Comparison of ENCODE assay signal across 19 cellular contexts in genomic region chr13:84972907-84973306, GRCh38.
DNase-seq lines count a peak whose midpoint lies in the region; ATAC-seq and TF ChIP-seq lines count a peak whose summit lies in the region.
"Had no signal": no experiment of that assay in that cellular context is flagged by ENCODE, and none has a peak within 500 bp of the region (broad histone marks: within the 10 kb centered on the region; RNA-seq: fewer than 3 reads in every experiment).

No MANE protein-coding gene starts in this region.

- no peaks in the 10 kb centered on the region for H3K79me2 ChIP-seq in MM.1S (ENCODE audit: low read length)

- peaks cover 1% of the 10 kb centered on the region for H3K9me3 Mint-ChIP-seq in memory B cell
- H3K9me3 Mint-ChIP-seq: CD4-positive, alpha-beta T cell had no signal

- DNase-seq in MM.1S (peak; percentile 62), RPMI8226 (peak; percentile 10), memory B cell (ENCODE audit: low spot score in 2 of 2) (no peak), NCI-H82 treated with DMSO at 0.1 percent for 48 hours (lab: John Stamatoyannopoulos, UW; ENCODE audit: unreplicated experiment) (no peak), SW480 (ENCODE audit: low spot score) (no peak), A172 (ENCODE audit: low spot score) (no peak)
- DNase-seq: Calu3; CD4-positive, alpha-beta T cell; COR-L47; DMS53; DMS79 treated with DMSO at 0.1 percent for 48 hours; GF-D8; GM23248; H9 had no signal

- no peaks in the 10 kb centered on the region for H3K4me1 Mint-ChIP-seq in memory B cell
- H3K4me1 Mint-ChIP-seq: B cell, CD14-positive monocyte had no signal

- ATAC-seq in memory B cell (ENCODE audit: low read depth) (no peak), HG02678 (IDR thresholded peaks at IDR 0.05; ENCODE audit: unreplicated experiment) (no peak)
- ATAC-seq: HCT116 had no signal

- H3K27me3 Mint-ChIP-seq in memory B cell = no peaks in the 10 kb centered on the region
- H3K27me3 Mint-ChIP-seq: B cell; CD4-positive, alpha-beta T cell had no signal

- H3K9me2 ChIP-seq in MM.1S (replicated peaks; ENCODE audit: insufficient read depth, low read length) = no peaks in the 10 kb centered on the region

- peaks cover 5% of the 10 kb centered on the region; the same call in 1 of the 2 replicates for H3F3A ChIP-seq in MM.1S (ENCODE audit: insufficient read depth, low read length)

- no peaks in the 10 kb centered on the region for H4K20me1 ChIP-seq in MM.1S (ENCODE audit: insufficient read depth, low read length)
- H4K20me1 ChIP-seq: BLaER1 treated with 17β-estradiol and CSF1 and Interleukin-3, amounts not matched to agents 10 nM and 100 nM had no signal

- peak overlapping the region; percentile 44 for H2AFZ ChIP-seq in MM.1S (ENCODE audit: low read length)
- H2AFZ ChIP-seq: GM23248 had no signal

- TF ChIP-seq CTCF in MM.1S (IDR thresholded peaks at IDR 0.05; ENCODE audit: low read length) = no peak

- H3K27ac ChIP-seq in MM.1S (ENCODE audit: low read length) = peak overlapping the region; percentile 31; the same call in 1 of the 2 replicates
- H3K27ac ChIP-seq: BLaER1 treated with 17β-estradiol and CSF1 and Interleukin-3, amounts not matched to agents 10 nM and 100 nM; GM23248 had no signal

- H3K9ac ChIP-seq in MM.1S (ENCODE audit: low read length) = no peak overlapping the region
- H3K9ac ChIP-seq: BLaER1 treated with 17β-estradiol and CSF1 and Interleukin-3, amounts not matched to agents 10 nM and 100 nM; GM23248 had no signal

- H3K4me3 Mint-ChIP-seq in memory B cell = peak overlapping the region; percentile 37
- H3K4me3 Mint-ChIP-seq: B cell; CD14-positive monocyte; CD4-positive, alpha-beta T cell; H9 had no signal

- H3K27ac Mint-ChIP-seq in memory B cell = no peak overlapping the region
- H3K27ac Mint-ChIP-seq: B cell; CD4-positive, alpha-beta T cell had no signal

- H3K9me3 ChIP-seq in MM.1S (replicated peaks; ENCODE audit: insufficient read depth, low read length) = no peaks in the 10 kb centered on the region

- H3K36me3 Mint-ChIP-seq in memory B cell = no peaks in the 10 kb centered on the region
- H3K36me3 Mint-ChIP-seq: CD14-positive monocyte had no signal

- no peaks in the 10 kb centered on the region for H3K36me3 ChIP-seq in MM.1S (replicated peaks; ENCODE audit: insufficient read depth, low read length)
- H3K36me3 ChIP-seq: BLaER1 treated with 17β-estradiol and CSF1 and Interleukin-3, amounts not matched to agents 10 nM and 100 nM had no signal

- peak overlapping the region; percentile 21 for H3K4me3 ChIP-seq in MM.1S (ENCODE audit: low read length)
- H3K4me3 ChIP-seq: BLaER1 treated with 17β-estradiol and CSF1 and Interleukin-3, amounts not matched to agents 10 nM and 100 nM; GM23248 had no signal

- H3K4me2 ChIP-seq in MM.1S (ENCODE audit: low read depth, low read length) = peak overlapping the region; percentile 48
- H3K4me2 ChIP-seq: BLaER1 treated with 17β-estradiol and CSF1 and Interleukin-3, amounts not matched to agents 10 nM and 100 nM had no signal

- H3K4me1 ChIP-seq in MM.1S (ENCODE audit: low read length) = peaks cover 17% of the 10 kb centered on the region
- H3K4me1 ChIP-seq: BLaER1 treated with 17β-estradiol and CSF1 and Interleukin-3, amounts not matched to agents 10 nM and 100 nM had no signal

- no peaks in the 10 kb centered on the region for H3K27me3 ChIP-seq in MM.1S (replicated peaks; ENCODE audit: insufficient read depth, low read length)
- H3K27me3 ChIP-seq: BLaER1 treated with 17β-estradiol and CSF1 and Interleukin-3, amounts not matched to agents 10 nM and 100 nM had no signal

Comparison
In these comparisons a context has a peak if more than half of its experiments do, and no peak if none do; other contexts are left out.
1. DNase-seq: peak in MM.1S (single experiment) and RPMI8226 (single experiment); none in memory B cell (0 of 2), NCI-H82 treated with DMSO at 0.1 percent for 48 hours (single experiment), SW480 (single experiment) and A172 (single experiment).